In the genomic region with DNA sequence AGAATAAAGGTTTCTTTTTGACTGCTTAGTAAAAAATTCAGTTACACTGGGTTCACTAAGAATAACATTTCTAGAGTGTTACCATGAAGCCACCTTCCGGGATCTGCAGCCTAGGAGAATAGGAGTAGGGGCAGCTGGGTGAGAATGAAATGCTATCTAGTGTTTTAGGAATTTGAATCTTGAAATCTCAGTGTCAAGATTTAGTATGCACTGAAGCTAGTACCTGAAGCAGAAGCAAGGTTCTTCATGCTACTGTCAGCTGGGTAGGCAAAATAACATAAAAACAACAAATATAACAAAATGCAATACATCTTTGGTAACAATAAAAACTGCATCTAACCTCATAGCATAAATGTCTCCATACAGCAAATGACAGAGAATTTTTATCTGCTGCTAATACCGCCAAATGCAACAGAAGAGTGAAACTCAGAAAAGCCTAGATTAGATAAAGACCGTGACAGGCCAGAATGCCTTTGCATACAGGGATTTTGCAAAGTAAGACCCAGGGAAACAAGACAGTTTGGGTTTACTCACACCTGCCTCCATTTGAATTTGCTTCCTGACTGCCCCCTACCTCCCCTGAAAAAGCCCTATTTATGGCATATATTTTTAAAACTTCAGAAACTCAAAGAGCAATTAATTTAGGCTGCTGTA, we compare ENCODE assay signal across 27 cellular contexts. TPM values are rescaled to one million over a fixed set of nuclear protein-coding genes. Genes with fewer than 3 reads are reported as not detected.
DNase-seq lines count a peak whose midpoint lies in the region; ATAC-seq and TF ChIP-seq lines count a peak whose summit lies in the region.
"Had no signal": no experiment of that assay in that cellular context is flagged by ENCODE, and none has a peak within 500 bp of the region (broad histone marks: within the 10 kb centered on the region; RNA-seq: fewer than 3 reads in every experiment).

No MANE protein-coding gene starts in this region.

- CTCF ChIA-PET in T-cell (lab: Charles Lee): interaction anchor here in 1 of 2 donors (0.7 to 1.0 kb wide), 3 partner anchors 15 to 182 kb away, joined by 3 read pairs; no protein-coding TSS in a partner anchor

- H3K27ac ChIP-seq in thoracic aorta: peak overlapping the region; percentile 95 to 97
- H3K27ac ChIP-seq: C4-2B, colonic mucosa, left lung, SJSA1, VCaP had no signal

- no peaks in the 10 kb centered on the region for H3K9me3 ChIP-seq in thoracic aorta
- H3K9me3 ChIP-seq: colonic mucosa, esophagus muscularis mucosa, left lung, SJSA1, tibial nerve had no signal

- H3K27ac Mint-ChIP-seq in T-cell: no peak overlapping the region
- H3K27ac Mint-ChIP-seq: effector memory CD8-positive, alpha-beta T cell; natural killer cell treated with Interleukin-12 subunit alpha and Interleukin-12 subunit beta and Interleukin-15 and Interleukin-18, amount 100 ng/mL, for 72 hours; stimulated activated memory B cell treated with anti-CD40 and anti-IgM and Interleukin-4, amounts not matched to agents 10 μg/mL and 1 μg/mL and 100 μg/mL, for 72 hours had no signal

- no peaks in the 10 kb centered on the region for H3K27me3 ChIP-seq in thoracic aorta (replicated peaks; ENCODE audit: insufficient read depth)
- H3K27me3 ChIP-seq: colonic mucosa, esophagus muscularis mucosa, left lung, SJSA1, tibial nerve had no signal

- H3K27me3 Mint-ChIP-seq in T-cell: peaks cover 6 to 14% of the 10 kb centered on the region in 2 donors

- no peaks in the 10 kb centered on the region for H3K36me3 ChIP-seq in thoracic aorta
- H3K36me3 ChIP-seq: colonic mucosa, esophagus muscularis mucosa, left lung, tibial nerve had no signal

- no peak overlapping the region for H3K4me3 Mint-ChIP-seq in T-cell
- H3K4me3 Mint-ChIP-seq: activated T-cell treated with anti-CD3 and anti-CD28 coated beads, Interleukin-2, amount 50 U/mL, for 4 hours; effector memory CD8-positive, alpha-beta T cell; natural killer cell treated with Interleukin-12 subunit alpha and Interleukin-12 subunit beta and Interleukin-15 and Interleukin-18, amount 100 ng/mL, for 72 hours; stimulated activated memory B cell treated with anti-CD40 and anti-IgM and Interleukin-4, amounts not matched to agents 10 μg/mL and 1 μg/mL and 100 μg/mL, for 72 hours had no signal

- DNase-seq in amniotic epithelial cell (ENCODE audit: low read depth) (peak; percentile 27), thoracic aorta (ENCODE audit: low spot score) (no peak), T-cell (no peak), HCEC 1CT (no peak)
- DNase-seq in stimulated activated naive CD4-positive, alpha-beta T cell treated with Interleukin-2 at 50 U/mL for 16 hours (lab: John Stamatoyannopoulos, UW): no peak
- DNase-seq: activated CD4-positive, alpha-beta T cell treated with anti-CD3 and anti-CD28 coated beads for 48 hours; activated naive CD4-positive, alpha-beta T cell; activated T-cell treated with anti-CD3 and anti-CD28 coated beads, Interleukin-2, amount 50 U/mL, for 4 hours; amniotic stem cell; colonic mucosa; effector memory CD8-positive, alpha-beta T cell; GOT3; hypothalamus; left lung; NCI-H1105; NCI-H2081; NCI-H446 treated with DMSO at 0.1 percent for 48 hours had no signal

- H3K9me3 Mint-ChIP-seq in T-cell: no peaks in the 10 kb centered on the region
- H3K9me3 Mint-ChIP-seq: activated T-cell treated with anti-CD3 and anti-CD28 coated beads, Interleukin-2, amount 50 U/mL, for 4 hours; effector memory CD8-positive, alpha-beta T cell; natural killer cell treated with Interleukin-12 subunit alpha and Interleukin-12 subunit beta and Interleukin-15 and Interleukin-18, amount 100 ng/mL, for 72 hours; stimulated activated memory B cell treated with anti-CD40 and anti-IgM and Interleukin-4, amounts not matched to agents 10 μg/mL and 1 μg/mL and 100 μg/mL, for 72 hours had no signal

- no peaks in the 10 kb centered on the region for H3K36me3 Mint-ChIP-seq in T-cell
- H3K36me3 Mint-ChIP-seq: natural killer cell treated with Interleukin-12 subunit alpha and Interleukin-12 subunit beta and Interleukin-15 and Interleukin-18, amount 100 ng/mL, for 72 hours; stimulated activated memory B cell treated with anti-CD40 and anti-IgM and Interleukin-4, amounts not matched to agents 10 μg/mL and 1 μg/mL and 100 μg/mL, for 72 hours had no signal

- H3K4me1 Mint-ChIP-seq in T-cell: peaks cover 0 to 6% (median 0%) of the 10 kb centered on the region in 3 donors

- peaks cover 68 to 100% of the 10 kb centered on the region in 2 donors for H3K4me1 ChIP-seq in thoracic aorta (ENCODE audit: control insufficient read depth in 1 of 2, low read depth in 2 of 2)

- POLR2A ChIA-PET in T-cell (lab: Charles Lee): no interaction called here

- H3K4me3 ChIP-seq in thoracic aorta: no peak overlapping the region
- H3K4me3 ChIP-seq: colonic mucosa, esophagus muscularis mucosa, left lung, SJSA1, tibial nerve had no signal

- no peak for TF ChIP-seq CTCF in thoracic aorta (IDR thresholded peaks at IDR 0.05)

- ATAC-seq in GM19351 (IDR thresholded peaks at IDR 0.05; ENCODE audit: unreplicated experiment): peak; percentile 49
- ATAC-seq in HG02852 (IDR thresholded peaks at IDR 0.05; ENCODE audit: unreplicated experiment): peak; percentile 75
- no peak for ATAC-seq in thoracic aorta (ENCODE audit: insufficient number of reproducible peaks, low FRiP score, low read depth)
- no peak for ATAC-seq in T-cell (replicated peaks in 1 of 4)
- ATAC-seq: activated T-cell treated with anti-CD3 and anti-CD28 coated beads, Interleukin-2, amount 50 U/mL, for 4 hours; effector memory CD8-positive, alpha-beta T cell; HepG2; left lung; natural killer cell treated with Interleukin-12 subunit alpha and Interleukin-12 subunit beta and Interleukin-15 and Interleukin-18, amount 100 ng/mL, for 72 hours; stimulated activated memory B cell treated with anti-CD40 and anti-IgM and Interleukin-4, amounts not matched to agents 10 μg/mL and 1 μg/mL and 100 μg/mL, for 72 hours had no signal

RNA-seq across cellular contexts. Expression of gene GADD45A, which starts 58.2 kb away (rescaled TPM):
- total RNA-seq in thoracic aorta (100 to 1,000 TPM; 227 to 262 TPM), T-cell (10 to 100 TPM; 16.0 to 85.8 (median 21.9) TPM)

Comparison
In these comparisons a context has a peak if more than half of its experiments do, and no peak if none do; other contexts are left out.
1. ATAC-seq: peak in GM19351 (single experiment) and HG02852 (single experiment); none in thoracic aorta (single experiment) and T-cell (0 of 4).